Comparison of ENCODE assay signal across 19 cellular contexts in the genomic region with DNA sequence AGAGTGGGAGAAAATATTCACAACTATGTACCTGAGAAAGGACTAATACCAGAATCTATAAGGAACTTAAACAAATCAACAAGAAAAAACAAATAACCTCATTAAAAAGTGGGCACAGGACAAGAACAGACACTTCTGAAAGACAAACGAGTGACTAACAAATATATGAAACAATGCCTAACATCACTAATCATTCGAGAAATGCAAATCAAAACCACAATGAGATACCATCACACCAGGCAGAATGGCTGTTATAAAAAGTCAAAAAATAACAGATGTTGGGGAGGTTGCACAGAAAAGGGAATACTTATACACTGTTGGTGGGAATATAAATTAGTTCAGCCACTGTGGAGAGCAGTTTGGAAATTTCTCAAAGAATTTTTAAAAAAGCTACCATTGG.
"Had no signal": no experiment of that assay in that cellular context is flagged by ENCODE, and none has a peak within 500 bp of the region (broad histone marks: within the 10 kb centered on the region; RNA-seq: fewer than 3 reads in every experiment).

No MANE protein-coding gene starts in this region.

- H3K9me2 ChIP-seq: SK-N-SH had no signal

- H3K4me2 ChIP-seq: SK-N-SH had no signal

- H3K9me3 ChIP-seq: SK-N-SH had no signal

- H3K27ac ChIP-seq: RWPE1 had no signal

- DNase-seq: KBM-7, MV-4-11, NCI-H1048, NCI-H1105, NCI-H1417, NCI-H1436 treated with DMSO at 0.1 percent for 48 hours, NCI-H1694, NCI-H187 treated with DMSO at 0.1 percent for 48 hours, NCI-H2029 treated with DMSO at 0.1 percent for 48 hours, NCI-H2171 treated with DMSO at 0.1 percent for 48 hours, NCI-H345, NCI-H446 treated with DMSO at 0.1 percent for 48 hours, NCI-H510A treated with DMSO at 0.1 percent for 48 hours, NCI-H526, PC-3, SHP77, SK-N-SH, SW 1271 had no signal

- H3K9ac ChIP-seq: SK-N-SH had no signal
